1 cellular context compared by ENCODE assay signal in the genomic region with DNA sequence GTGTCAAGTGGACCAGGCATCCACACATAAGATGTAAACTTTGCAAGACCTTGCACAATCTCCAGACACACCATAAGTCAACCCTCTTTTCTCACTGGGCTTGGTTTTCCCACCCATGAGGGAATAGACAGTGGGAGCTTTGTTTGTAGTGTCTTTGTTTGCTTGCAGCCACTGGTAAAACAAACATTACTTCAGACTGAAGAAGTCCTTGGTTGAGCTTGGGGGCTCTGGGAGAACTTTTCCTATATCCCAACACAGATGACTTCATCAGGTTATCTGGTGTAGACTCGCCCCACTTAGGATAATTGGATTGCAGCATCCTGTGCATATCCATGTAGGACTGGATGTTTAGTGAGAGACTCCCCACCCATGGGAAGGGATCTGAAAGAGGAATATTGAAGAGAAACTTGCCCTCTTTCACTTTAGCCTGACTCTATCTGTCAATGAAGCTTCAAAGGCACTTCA.
TF ChIP-seq lines count a peak whose summit lies in the region.

No MANE protein-coding gene starts in this region.

TF ChIP-seq in GM23338, 12 proteins besides CTCF, POLR2A, EP300 and RAD21 (continued from another document):
- TF ChIP-seq ZNF462 (CRISPR knock-in tag; IDR thresholded peaks at IDR 0.05) (no peak), CREB1 (CRISPR knock-in tag; IDR thresholded peaks at IDR 0.05; ENCODE audit: low read depth) (no peak), STAT1 (IDR thresholded peaks at IDR 0.05; ENCODE audit: unreplicated experiment) (no peak), EZH2phosphoT487 (IDR thresholded peaks at IDR 0.05; ENCODE audit: unreplicated experiment) (no peak), ZNF114 (CRISPR knock-in tag; IDR thresholded peaks at IDR 0.05) (no peak), POLR2AphosphoS5 (IDR thresholded peaks at IDR 0.05; ENCODE audit: low read depth) (no peak), EZH2 (IDR thresholded peaks at IDR 0.05; ENCODE audit: low read depth, unreplicated experiment) (no peak), REST (IDR thresholded peaks at IDR 0.05; ENCODE audit: unreplicated experiment) (no peak), ZNF331 (CRISPR knock-in tag; IDR thresholded peaks at IDR 0.05; ENCODE audit: low read depth) (no peak)
